In genomic region chr20:31996996-31997395, GRCh38 we compare ENCODE assay signal across 1 cellular context.
TF ChIP-seq lines count a peak whose summit lies in the region.

No MANE protein-coding gene starts in this region.

TF ChIP-seq in WTC11, 78 proteins besides CTCF, POLR2A, EP300 and RAD21:
- TF ChIP-seq ZNF138 (CRISPR knock-in tag; conservative IDR thresholded peaks at IDR 0.05): no peak
- no peak for TF ChIP-seq FOXP4 (CRISPR knock-in tag; IDR thresholded peaks at IDR 0.05)
- no peak for TF ChIP-seq ZNF416 (CRISPR knock-in tag; IDR thresholded peaks at IDR 0.05)
- TF ChIP-seq TP53 (CRISPR knock-in tag; IDR thresholded peaks at IDR 0.05): no peak
- TF ChIP-seq STAT6 (CRISPR knock-in tag; conservative IDR thresholded peaks at IDR 0.05; ENCODE audit: low read depth): no peak
- TF ChIP-seq ELF4 (CRISPR knock-in tag; IDR thresholded peaks at IDR 0.05; ENCODE audit: low read depth): no peak
- TF ChIP-seq ATF6 (CRISPR knock-in tag; IDR thresholded peaks at IDR 0.05): no peak
- no peak for TF ChIP-seq ARID4B (CRISPR knock-in tag; IDR thresholded peaks at IDR 0.05; ENCODE audit: borderline replicate concordance)
- TF ChIP-seq IRF1 (CRISPR knock-in tag; IDR thresholded peaks at IDR 0.05): no peak
TF ChIP-seq in WTC11: peak in this region for 0.
